ENCODE assay signal across 19 cellular contexts in genomic region chr6:55826941-55827340, GRCh38. TPM values are rescaled to one million over a fixed set of nuclear protein-coding genes. Genes with fewer than 3 reads are reported as not detected.
"Had no signal": no experiment of that assay in that cellular context is flagged by ENCODE, and none has a peak within 500 bp of the region (broad histone marks: within the 10 kb centered on the region; RNA-seq: fewer than 3 reads in every experiment).

No MANE protein-coding gene starts in this region.

- ATAC-seq: activated CD8-positive, alpha-beta T cell treated with anti-CD3 and anti-CD28 coated beads, Interleukin-2, amount 10 ng/mL, durations not matched to agents 7 days and 5 days; activated naive CD8-positive, alpha-beta T cell treated with anti-CD3 and anti-CD28 coated beads, Interleukin-2, amount 50 U/mL, for 24 hours; psoas muscle; right lobe of liver; stimulated activated naive B cell treated with anti-CD40 and anti-IgM and Interleukin-4, amounts not matched to agents 10 μg/mL and 1 μg/mL and 100 μg/mL, for 72 hours; WTC11 had no signal

- H3K4me1 Mint-ChIP-seq: activated naive CD8-positive, alpha-beta T cell treated with anti-CD3 and anti-CD28 coated beads, Interleukin-2, amount 50 U/mL, for 24 hours; naive B cell; stimulated activated naive B cell treated with anti-CD40 and anti-IgM and Interleukin-4, amounts not matched to agents 10 μg/mL and 1 μg/mL and 100 μg/mL, for 72 hours had no signal

- H3K9me3 Mint-ChIP-seq: activated naive CD8-positive, alpha-beta T cell treated with anti-CD3 and anti-CD28 coated beads, Interleukin-2, amount 50 U/mL, for 24 hours; stimulated activated naive B cell treated with anti-CD40 and anti-IgM and Interleukin-4, amounts not matched to agents 10 μg/mL and 1 μg/mL and 100 μg/mL, for 72 hours; T-helper 1 cell treated with Interleukin-12 subunit alpha and Interleukin-12 subunit beta and Interleukin-4 antibody, amounts not matched to agents 30 μg/mL and 1 μg/mL, for 36 hours; WTC11 had no signal

- H3K9me3 ChIP-seq: colonic mucosa, psoas muscle, right lobe of liver, tibial nerve had no signal

- H3K36me3 Mint-ChIP-seq: naive B cell, WTC11 had no signal

- DNase-seq: activated CD4-positive, alpha-beta T cell treated with anti-CD3 and anti-CD28 coated beads for 48 hours; activated CD8-positive, alpha-beta memory T cell treated with anti-CD3 and anti-CD28 coated beads, Interleukin-2, amount 50 U/mL, for 48 hours; activated CD8-positive, alpha-beta T cell treated with anti-CD3 and anti-CD28 coated beads, Interleukin-2, amount 10 ng/mL, durations not matched to agents 7 days and 5 days; activated naive CD8-positive, alpha-beta T cell treated with anti-CD3 and anti-CD28 coated beads, Interleukin-2, amount 50 U/mL, for 24 hours; colonic mucosa; effector CD4-positive, alpha-beta T cell; naive B cell; occipital lobe; psoas muscle; right lobe of liver; stimulated activated CD4-positive, alpha-beta T cell treated with anti-CD3 and anti-CD28 coated beads, Interleukin-2, amount 100 ng/mL, for 24 hours; stimulated activated naive B cell treated with anti-CD40 and anti-IgM and Interleukin-4, amounts not matched to agents 10 μg/mL and 1 μg/mL and 100 μg/mL, for 72 hours had no signal

- H3K36me3 ChIP-seq: colonic mucosa, right lobe of liver, tibial nerve had no signal

- H3K4me3 Mint-ChIP-seq: activated CD8-positive, alpha-beta T cell treated with anti-CD3 and anti-CD28 coated beads, Interleukin-2, amount 10 ng/mL, durations not matched to agents 7 days and 5 days; activated naive CD8-positive, alpha-beta T cell treated with anti-CD3 and anti-CD28 coated beads, Interleukin-2, amount 50 U/mL, for 24 hours; naive B cell; stimulated activated naive B cell treated with anti-CD40 and anti-IgM and Interleukin-4, amounts not matched to agents 10 μg/mL and 1 μg/mL and 100 μg/mL, for 72 hours; T-helper 1 cell treated with Interleukin-12 subunit alpha and Interleukin-12 subunit beta and Interleukin-4 antibody, amounts not matched to agents 30 μg/mL and 1 μg/mL, for 36 hours; WTC11 had no signal

- H3K4me1 ChIP-seq: colonic mucosa, psoas muscle, right lobe of liver had no signal

- H3K27me3 Mint-ChIP-seq: activated naive CD8-positive, alpha-beta T cell treated with anti-CD3 and anti-CD28 coated beads, Interleukin-2, amount 50 U/mL, for 24 hours; naive B cell; stimulated activated naive B cell treated with anti-CD40 and anti-IgM and Interleukin-4, amounts not matched to agents 10 μg/mL and 1 μg/mL and 100 μg/mL, for 72 hours had no signal

- H3K4me3 ChIP-seq: colonic mucosa, hepatocyte, psoas muscle, right lobe of liver, tibial nerve had no signal

- H3K27ac Mint-ChIP-seq: activated CD8-positive, alpha-beta T cell treated with anti-CD3 and anti-CD28 coated beads, Interleukin-2, amount 10 ng/mL, durations not matched to agents 7 days and 5 days; activated naive CD8-positive, alpha-beta T cell treated with anti-CD3 and anti-CD28 coated beads, Interleukin-2, amount 50 U/mL, for 24 hours; naive B cell; stimulated activated naive B cell treated with anti-CD40 and anti-IgM and Interleukin-4, amounts not matched to agents 10 μg/mL and 1 μg/mL and 100 μg/mL, for 72 hours; T-helper 1 cell treated with Interleukin-12 subunit alpha and Interleukin-12 subunit beta and Interleukin-4 antibody, amounts not matched to agents 30 μg/mL and 1 μg/mL, for 36 hours; WTC11 had no signal

- FAIRE-seq: astrocyte had no signal

- H3K27me3 ChIP-seq: colonic mucosa, hepatocyte, right lobe of liver, tibial nerve had no signal

- H3K27ac ChIP-seq: colonic mucosa, hepatocyte, psoas muscle, right lobe of liver had no signal

RNA-seq across cellular contexts. Expression of gene BMP5, which starts 48.4 kb away (rescaled TPM):
- total RNA-seq: activated CD8-positive, alpha-beta T cell treated with anti-CD3 and anti-CD28 coated beads, Interleukin-2, amount 10 ng/mL, durations not matched to agents 7 days and 5 days; epithelial cell of proximal tubule; kidney epithelial cell; WTC11 had no signal
